ENCODE assay signal across 21 cellular contexts in the genomic region with DNA sequence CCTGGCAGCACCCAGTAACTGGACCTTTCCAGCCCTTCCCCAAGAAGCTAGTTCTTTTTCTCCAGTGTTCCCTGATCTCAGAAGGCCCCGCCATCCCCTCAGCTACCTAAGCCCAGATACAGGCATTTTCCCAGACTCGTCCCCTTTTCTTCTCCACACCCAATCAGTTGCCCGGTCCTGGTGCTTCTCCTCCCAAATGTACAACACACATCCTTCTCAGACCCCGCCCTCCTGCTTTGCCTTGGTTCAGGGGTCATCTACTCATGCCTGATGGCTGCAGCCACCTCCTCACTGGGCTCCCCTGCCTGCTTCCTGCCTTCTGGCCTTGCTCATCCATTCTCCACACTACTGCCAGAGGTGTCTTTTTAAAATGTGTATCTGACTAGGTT. TPM values are rescaled to one million over a fixed set of nuclear protein-coding genes. Genes with fewer than 3 reads are reported as not detected.
"Had no signal": no experiment of that assay in that cellular context is flagged by ENCODE, and none has a peak within 500 bp of the region (broad histone marks: within the 10 kb centered on the region; RNA-seq: fewer than 3 reads in every experiment).

No MANE protein-coding gene starts in this region.

- H3K27me3 Mint-ChIP-seq: dendritic cell treated with granulocyte-macrophage colony-stimulating factor and Interleukin-4, amounts not matched to agents 40 ng/mL and 50 ng/mL, for 4 days; effector memory CD8-positive, alpha-beta T cell; naive thymus-derived CD8-positive, alpha-beta T cell had no signal

- H3K9ac ChIP-seq: parathyroid adenoma had no signal

- H3K27me3 ChIP-seq: esophagus muscularis mucosa, gastrocnemius medialis, heart right ventricle, right atrium auricular region, suprapubic skin, thyroid gland, upper lobe of left lung, vagina had no signal

- H3K4me3 ChIP-seq: esophagus muscularis mucosa, gastrocnemius medialis, heart right ventricle, mucosa of descending colon, right atrium auricular region, suprapubic skin, thyroid gland, upper lobe of left lung, vagina had no signal

- ATAC-seq: effector memory CD8-positive, alpha-beta T cell; gastrocnemius medialis; heart right ventricle; left lobe of liver; mucosa of descending colon; naive thymus-derived CD8-positive, alpha-beta T cell had no signal

- H3K9me3 Mint-ChIP-seq: dendritic cell treated with granulocyte-macrophage colony-stimulating factor and Interleukin-4, amounts not matched to agents 40 ng/mL and 50 ng/mL, for 4 days; effector memory CD8-positive, alpha-beta T cell; naive thymus-derived CD8-positive, alpha-beta T cell had no signal

- H3K27ac Mint-ChIP-seq: dendritic cell treated with granulocyte-macrophage colony-stimulating factor and Interleukin-4, amounts not matched to agents 40 ng/mL and 50 ng/mL, for 4 days; effector memory CD8-positive, alpha-beta T cell had no signal

- H3K79me2 ChIP-seq: parathyroid adenoma had no signal

- H3K27ac ChIP-seq: epithelial cell of prostate, esophagus muscularis mucosa, gastrocnemius medialis, heart right ventricle, parathyroid adenoma, right atrium auricular region, suprapubic skin, thyroid gland, upper lobe of left lung, vagina had no signal

- H3K9me3 ChIP-seq: esophagus muscularis mucosa, gastrocnemius medialis, heart right ventricle, mucosa of descending colon, right atrium auricular region, suprapubic skin, thyroid gland, upper lobe of left lung, vagina had no signal

- H3K4me1 ChIP-seq: right atrium auricular region had no signal

- H3K4me3 Mint-ChIP-seq: dendritic cell treated with granulocyte-macrophage colony-stimulating factor and Interleukin-4, amounts not matched to agents 40 ng/mL and 50 ng/mL, for 4 days; effector memory CD8-positive, alpha-beta T cell; naive thymus-derived CD8-positive, alpha-beta T cell had no signal

- H2AFZ ChIP-seq: parathyroid adenoma had no signal

- H3K36me3 ChIP-seq: right atrium auricular region, vagina had no signal

- DNase-seq: effector memory CD8-positive, alpha-beta T cell; gastrocnemius medialis; heart right ventricle; hypothalamus; kidney glomerular epithelial cell; mucosa of descending colon; naive thymus-derived CD8-positive, alpha-beta T cell; occipital lobe; small intestine; stimulated activated CD4-positive, alpha-beta T cell treated with anti-CD3 and anti-CD28 coated beads, Interleukin-12 subunit alpha, Interleukin-12 subunit beta, amount 100 ng/mL, for 4 hours; stimulated activated naive CD4-positive, alpha-beta T cell; thyroid gland had no signal

RNA-seq across cellular contexts. Expression of gene VWCE, which starts 44.4 kb away (rescaled TPM):
- polyA plus RNA-seq: naive thymus-derived CD8-positive, alpha-beta T cell had no signal
